ENCODE assay signal across 18 cellular contexts in the genomic region with DNA sequence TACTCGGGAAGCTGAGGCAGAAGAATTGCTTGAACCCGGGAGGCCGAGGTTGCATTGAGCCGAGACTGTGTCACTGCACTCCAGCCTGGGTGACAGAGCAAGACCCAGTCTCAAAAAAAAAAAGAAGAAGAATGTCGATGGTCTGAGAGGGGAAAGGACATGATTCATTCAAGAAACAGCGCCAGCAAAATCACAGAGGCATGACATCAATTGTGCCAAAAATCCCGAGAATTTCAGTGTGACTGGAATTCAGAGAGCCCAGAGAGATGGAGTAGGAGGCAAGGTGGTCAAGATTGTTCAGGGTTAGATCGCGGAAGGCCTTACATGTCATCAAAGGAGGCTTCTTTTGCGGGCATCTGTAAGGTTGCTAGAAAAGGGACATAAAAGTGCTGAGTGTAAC.
A peak's percentile ranks its signal among the peaks of the same experiment; 100 is the strongest.
DNase-seq lines count a peak whose midpoint lies in the region; ATAC-seq and TF ChIP-seq lines count a peak whose summit lies in the region.
"Had no signal": no experiment of that assay in that cellular context is flagged by ENCODE, and none has a peak within 500 bp of the region (broad histone marks: within the 10 kb centered on the region; RNA-seq: fewer than 3 reads in every experiment).

No MANE protein-coding gene starts in this region.

- no peaks in the 10 kb centered on the region for H3K9me3 ChIP-seq in esophagus muscularis mucosa
- H3K9me3 ChIP-seq: SJCRH30 had no signal

- peak overlapping the region; percentile 15 for H3K27ac Mint-ChIP-seq in neural crest cell (ENCODE audit: unreplicated experiment)
- H3K27ac Mint-ChIP-seq: B cell; CD4-positive, alpha-beta T cell had no signal

- H3K27me3 Mint-ChIP-seq in neural crest cell (ENCODE audit: low read depth): no peaks in the 10 kb centered on the region
- H3K27me3 Mint-ChIP-seq: CD4-positive, alpha-beta T cell had no signal

- H3K4me1 Mint-ChIP-seq in neural crest cell: peaks cover 26% of the 10 kb centered on the region
- H3K4me1 Mint-ChIP-seq: B cell had no signal

- TF ChIP-seq EP300 in esophagus muscularis mucosa (IDR thresholded peaks at IDR 0.05): no peak

- no peaks in the 10 kb centered on the region for H3K4me1 ChIP-seq in esophagus muscularis mucosa
- H3K4me1 ChIP-seq: SJCRH30 had no signal

- 79% methylated on average over 10 of the region's 10 CpGs for WGBS in esophagus muscularis mucosa

- ATAC-seq in HG02798 (IDR thresholded peaks at IDR 0.05; ENCODE audit: poor library complexity, unreplicated experiment): no peak

- intact Hi-C loops in esophagus muscularis mucosa (cut with DNase I): no loop called here

- H3K36me3 Mint-ChIP-seq in neural crest cell (ENCODE audit: low read depth): no peaks in the 10 kb centered on the region

- TF ChIP-seq CTCF in esophagus muscularis mucosa (IDR thresholded peaks at IDR 0.05): no peak
- TF ChIP-seq CTCF in neural crest cell (conservative IDR thresholded peaks at IDR 0.05): no peak

- no peaks in the 10 kb centered on the region for H3K36me3 ChIP-seq in esophagus muscularis mucosa
- H3K36me3 ChIP-seq: SJCRH30 had no signal

- H3K4me3 Mint-ChIP-seq in neural crest cell: no peak overlapping the region
- H3K4me3 Mint-ChIP-seq: B cell; CD4-positive, alpha-beta T cell had no signal

- peak; percentile 51 for DNase-seq in Daoy (ENCODE audit: low read depth)
- DNase-seq in RPMI7951 (ENCODE audit: low read depth): peak; percentile 58
- DNase-seq in esophagus muscularis mucosa (ENCODE audit: extremely low spot score): peak; percentile 50
- DNase-seq in neural crest cell (ENCODE audit: low read depth, low spot score): no peak
- no peak for DNase-seq in NCI-H2029 treated with DMSO at 0.1 percent for 48 hours (lab: John Stamatoyannopoulos, UW)
- no peak for DNase-seq in central memory CD4-positive, alpha-beta T cell
- no peak for DNase-seq in NCI-H774 (lab: John Stamatoyannopoulos, UW)
- DNase-seq: CD4-positive, alpha-beta T cell; DND-41; NCI-H1417; NCI-H1930; NCI-H2171; NCI-H446; NCI-H69; NK-92 treated with Interleukin-12 subunit alpha and Interleukin-12 subunit beta, amount 100 ng/mL, for 24 hours; SJCRH30 had no signal

- no peak overlapping the region for H3K4me3 ChIP-seq in esophagus muscularis mucosa
- H3K4me3 ChIP-seq: SJCRH30 had no signal

- peaks cover 3% of the 10 kb centered on the region for H3K9me3 Mint-ChIP-seq in neural crest cell
- H3K9me3 Mint-ChIP-seq: CD4-positive, alpha-beta T cell had no signal

- no peak overlapping the region for H3K27ac ChIP-seq in esophagus muscularis mucosa (replicated peaks in 1 of 4)
- H3K27ac ChIP-seq: SJCRH30 had no signal

- TF ChIP-seq POLR2A in esophagus muscularis mucosa (IDR thresholded peaks at IDR 0.05; ENCODE audit: low read depth): no peak

- peaks cover 0 to 18% (median 0%) of the 10 kb centered on the region in 4 donors for H3K27me3 ChIP-seq in esophagus muscularis mucosa
- H3K27me3 ChIP-seq: SJCRH30 had no signal

Comparison
In these comparisons a context has a peak if more than half of its experiments do, and no peak if none do; other contexts are left out.
1. DNase-seq: peak in Daoy (single experiment), RPMI7951 (single experiment) and esophagus muscularis mucosa (single experiment); none in neural crest cell (single experiment), NCI-H2029 treated with DMSO at 0.1 percent for 48 hours (single experiment), central memory CD4-positive, alpha-beta T cell (single experiment) and NCI-H774 (single experiment).